In genomic region chr6:125764105-125764671, GRCh38 we compare ENCODE assay signal across 1 cellular context.
TF ChIP-seq lines count a peak whose summit lies in the region.

No MANE protein-coding gene starts in this region.

TF ChIP-seq in GM12878, 131 proteins besides CTCF, POLR2A, EP300 and RAD21 (continued from another document):
- TF ChIP-seq NFIC (IDR thresholded peaks at IDR 0.05; ENCODE audit: low read depth, low read length) (peak; percentile 42; the same call in 1 of the 2 replicates), EED (IDR thresholded peaks at IDR 0.05; ENCODE audit: low read depth) (0 out of 2 replicates have a peak, but pooled peaks have one; percentile 51), TCF7 (IDR thresholded peaks at IDR 0.05; ENCODE audit: borderline replicate concordance) (peak; percentile 88), RUNX3 (IDR thresholded peaks at IDR 0.05; ENCODE audit: low read length) (peak; percentile 80), ATF7 (IDR thresholded peaks at IDR 0.05; ENCODE audit: low read depth) (0 out of 2 replicates have a peak, but pooled peaks have one; percentile 22), CREB1 (IDR thresholded peaks at IDR 0.05; ENCODE audit: low read depth) (peak; percentile 69; the same call in 1 of the 2 replicates), FOXM1 (IDR thresholded peaks at IDR 0.05; ENCODE audit: low read depth, low read length) (peak; percentile 45; the same call in 1 of the 2 replicates), SIN3A (IDR thresholded peaks at IDR 0.05; ENCODE audit: low read depth, low read length) (no peak), POLR2AphosphoS2 (IDR thresholded peaks at IDR 0.05; ENCODE audit: low read depth, low read length) (no peak)
